In genomic region chr22:19290400-19291217, GRCh38 we compare ENCODE assay signal across 8 cellular contexts. TPM values are rescaled to one million over a fixed set of nuclear protein-coding genes. Genes with fewer than 3 reads are reported as not detected.
A peak's percentile ranks its signal among the peaks of the same experiment; 100 is the strongest.
DNase-seq lines count a peak whose midpoint lies in the region; ATAC-seq, FAIRE-seq and TF ChIP-seq lines count a peak whose summit lies in the region.

No MANE protein-coding gene starts in this region.

- H3K27me3 ChIP-seq in DND-41 (ENCODE audit: insufficient read depth, low read length, poor library complexity), result no peaks in the 10 kb centered on the region
- peaks cover 3% of the 10 kb centered on the region; the same call in 1 of the 2 replicates for H3K27me3 ChIP-seq in Karpas-422 (ENCODE audit: low read length)
- H3K27me3 ChIP-seq in brain microvascular endothelial cell (replicated peaks), result no peaks in the 10 kb centered on the region
- no peaks in the 10 kb centered on the region for H3K27me3 ChIP-seq in upper lobe of left lung

- H3K4me2 ChIP-seq in DND-41 (ENCODE audit: insufficient read depth, low read length) (peak overlapping the region; percentile 93), Karpas-422 (ENCODE audit: low read depth, low read length, poor library complexity, severe bottlenecking) (peak overlapping the region; percentile 81)

- peak overlapping the region; percentile 51; the same call in 1 of the 2 replicates for H3K27ac ChIP-seq in DND-41 (ENCODE audit: low read length)
- no peak overlapping the region for H3K27ac ChIP-seq in Karpas-422 (ENCODE audit: low read length)
- peak overlapping the region; percentile 24 for H3K27ac ChIP-seq in brain microvascular endothelial cell
- peak overlapping the region in 2 of 4 donors; percentile 87 to 89 for H3K27ac ChIP-seq in upper lobe of left lung

- no peaks in the 10 kb centered on the region for H3K9me2 ChIP-seq in Karpas-422 (replicated peaks; ENCODE audit: insufficient read depth, low read length)

- H3K9me3 ChIP-seq in DND-41 (ENCODE audit: insufficient read depth, low read length, severe bottlenecking) (no peaks in the 10 kb centered on the region), Karpas-422 (ENCODE audit: low read length) (no peaks in the 10 kb centered on the region), upper lobe of left lung (no peaks in the 10 kb centered on the region)

- no peak for DNase-seq in DND-41
- DNase-seq in Karpas-422, result no peak
- DNase-seq in brain microvascular endothelial cell, result no peak
- no peak for DNase-seq in lower leg skin (ENCODE audit: low spot score in 2 of 2)
- DNase-seq in upper lobe of left lung, result peak in 1 of 2 donors; percentile 84
- DNase-seq in GM12892 (ENCODE audit: insufficient read length), result no peak
- no peak for DNase-seq in NCI-H1436 treated with DMSO at 0.1 percent for 48 hours (lab: John Stamatoyannopoulos, UW)
- DNase-seq in COR-L47 (lab: John Stamatoyannopoulos, UW), result no peak

- H4K20me1 ChIP-seq in DND-41 (ENCODE audit: insufficient read depth, low read length) (no peaks in the 10 kb centered on the region), Karpas-422 (ENCODE audit: insufficient read depth, low read depth, low read length) (no peaks in the 10 kb centered on the region)

- in situ Hi-C loops in brain microvascular endothelial cell (cut with HindIII; ENCODE audit: low pct_ligation_motif_present, low sequenced_read_pairs), result no loop called here

- TF ChIP-seq EP300 in upper lobe of left lung (IDR thresholded peaks at IDR 0.05), result no peak

- no peaks in the 10 kb centered on the region for H3K36me3 ChIP-seq in DND-41 (ENCODE audit: insufficient read depth, low read length)
- H3K36me3 ChIP-seq in Karpas-422 (ENCODE audit: insufficient read depth, low read length), result no peaks in the 10 kb centered on the region
- H3K36me3 ChIP-seq in brain microvascular endothelial cell (replicated peaks), result no peaks in the 10 kb centered on the region
- H3K36me3 ChIP-seq in upper lobe of left lung, result no peaks in the 10 kb centered on the region

- WGBS in lower leg skin, 2 donors, result 12 to 15% methylated on average over 27 of the region's 27 CpGs
- WGBS in upper lobe of left lung, 2 donors, result 27 to 36% methylated on average over 14 to 27 of the region's 27 CpGs

- peak overlapping the region; percentile 86 for H2AFZ ChIP-seq in DND-41 (ENCODE audit: low read depth, low read length)
- H2AFZ ChIP-seq in Karpas-422 (ENCODE audit: low read length), result peak overlapping the region; percentile 79; the same call in 1 of the 2 replicates

- FAIRE-seq in GM12892 (lab: Jason Lieb, UNC), result no peak

- intact Hi-C loops in lower leg skin (cut with DNase I; ENCODE audit: low total_unique reads), result no loop called here

- peak overlapping the region; percentile 58 to 72; a peak in 3 of 4 replicates for H3K4me3 ChIP-seq in DND-41 (ENCODE audit: low read depth in 1 of 2, low read length in 2 of 2)
- H3K4me3 ChIP-seq in Karpas-422 (ENCODE audit: low read length), result peak overlapping the region; percentile 77
- H3K4me3 ChIP-seq in brain microvascular endothelial cell (ENCODE audit: low read depth, low read length), result peak overlapping the region; percentile 67
- peak overlapping the region; percentile 77 for H3K4me3 ChIP-seq in lower leg skin (ENCODE audit: low read depth, poor library complexity, severe bottlenecking)
- H3K4me3 ChIP-seq in upper lobe of left lung, result peak overlapping the region; percentile 88 to 99 (median 98)

- no peaks in the 10 kb centered on the region for H3K79me2 ChIP-seq in DND-41 (ENCODE audit: insufficient read depth, low read length)
- H3K79me2 ChIP-seq in Karpas-422 (ENCODE audit: low read length), result no peaks in the 10 kb centered on the region

- no peak for TF ChIP-seq POLR2A in lower leg skin (IDR thresholded peaks at IDR 0.05)
- TF ChIP-seq POLR2A in upper lobe of left lung (IDR thresholded peaks at IDR 0.05), result no peak
- no peak for TF ChIP-seq POLR2A in GM12892 (IDR thresholded peaks at IDR 0.05; ENCODE audit: low read depth, low read length)

- H3K9ac ChIP-seq in DND-41 (ENCODE audit: low read depth, low read length), result peak overlapping the region; percentile 60
- peak overlapping the region; percentile 73 for H3K9ac ChIP-seq in Karpas-422 (ENCODE audit: low read length)

- no peak for TF ChIP-seq CTCF in DND-41 (IDR thresholded peaks at IDR 0.05; ENCODE audit: borderline replicate concordance, extremely low read depth, low read length, poor library complexity, severe bottlenecking)
- TF ChIP-seq CTCF in brain microvascular endothelial cell (IDR thresholded peaks at IDR 0.05; ENCODE audit: low read depth, low read length, missing control alignments), result no peak
- TF ChIP-seq CTCF in lower leg skin (IDR thresholded peaks at IDR 0.05), result no peak
- no peak for TF ChIP-seq CTCF in upper lobe of left lung (IDR thresholded peaks at IDR 0.05)

- ATAC-seq in DND-41 (ENCODE audit: insufficient read depth, low read depth) (no peak), upper lobe of left lung (ENCODE audit: low FRiP score in 2 of 2) (peak in 1 of 2 donors; percentile 32)

- H3K4me1 ChIP-seq in DND-41 (ENCODE audit: insufficient read depth, low read length) (peaks cover 23% of the 10 kb centered on the region), Karpas-422 (ENCODE audit: low read length) (peaks cover 37% of the 10 kb centered on the region), upper lobe of left lung (peaks cover 15 to 25% (median 19%) of the 10 kb centered on the region in 4 donors)

RNA-seq across cellular contexts. Expression of gene CLTCL1, which starts 0.9 kb away (rescaled TPM):
- total RNA-seq in Karpas-422 (2014; rRNA removed; shearing (Covaris generic); ENCODE audit: low replicate concordance), result 5.0 and 12.9 TPM in 2 replicates
- total RNA-seq in lower leg skin (1 to 10 TPM; 4.0 to 9.6 (median 7.6) TPM), upper lobe of left lung (10 to 100 TPM in 1 of 6 donors, 1 to 10 TPM in 5; 3.0 to 14.7 (median 6.0) TPM)
- 0.49 TPM for polyA plus RNA-seq in GM12892 (2012; ENCODE audit: missing spikeins)
